In genomic region chr11:43942651-43943356, GRCh38 we compare ENCODE assay signal across 1 cellular context.
A peak's percentile ranks its signal among the peaks of the same experiment; 100 is the strongest.
TF ChIP-seq lines count a peak whose summit lies in the region.

No MANE protein-coding gene starts in this region.

TF ChIP-seq in K562, 482 proteins besides CTCF, POLR2A, EP300 and RAD21 (continued from another document):
- TF ChIP-seq, protein P1, sequence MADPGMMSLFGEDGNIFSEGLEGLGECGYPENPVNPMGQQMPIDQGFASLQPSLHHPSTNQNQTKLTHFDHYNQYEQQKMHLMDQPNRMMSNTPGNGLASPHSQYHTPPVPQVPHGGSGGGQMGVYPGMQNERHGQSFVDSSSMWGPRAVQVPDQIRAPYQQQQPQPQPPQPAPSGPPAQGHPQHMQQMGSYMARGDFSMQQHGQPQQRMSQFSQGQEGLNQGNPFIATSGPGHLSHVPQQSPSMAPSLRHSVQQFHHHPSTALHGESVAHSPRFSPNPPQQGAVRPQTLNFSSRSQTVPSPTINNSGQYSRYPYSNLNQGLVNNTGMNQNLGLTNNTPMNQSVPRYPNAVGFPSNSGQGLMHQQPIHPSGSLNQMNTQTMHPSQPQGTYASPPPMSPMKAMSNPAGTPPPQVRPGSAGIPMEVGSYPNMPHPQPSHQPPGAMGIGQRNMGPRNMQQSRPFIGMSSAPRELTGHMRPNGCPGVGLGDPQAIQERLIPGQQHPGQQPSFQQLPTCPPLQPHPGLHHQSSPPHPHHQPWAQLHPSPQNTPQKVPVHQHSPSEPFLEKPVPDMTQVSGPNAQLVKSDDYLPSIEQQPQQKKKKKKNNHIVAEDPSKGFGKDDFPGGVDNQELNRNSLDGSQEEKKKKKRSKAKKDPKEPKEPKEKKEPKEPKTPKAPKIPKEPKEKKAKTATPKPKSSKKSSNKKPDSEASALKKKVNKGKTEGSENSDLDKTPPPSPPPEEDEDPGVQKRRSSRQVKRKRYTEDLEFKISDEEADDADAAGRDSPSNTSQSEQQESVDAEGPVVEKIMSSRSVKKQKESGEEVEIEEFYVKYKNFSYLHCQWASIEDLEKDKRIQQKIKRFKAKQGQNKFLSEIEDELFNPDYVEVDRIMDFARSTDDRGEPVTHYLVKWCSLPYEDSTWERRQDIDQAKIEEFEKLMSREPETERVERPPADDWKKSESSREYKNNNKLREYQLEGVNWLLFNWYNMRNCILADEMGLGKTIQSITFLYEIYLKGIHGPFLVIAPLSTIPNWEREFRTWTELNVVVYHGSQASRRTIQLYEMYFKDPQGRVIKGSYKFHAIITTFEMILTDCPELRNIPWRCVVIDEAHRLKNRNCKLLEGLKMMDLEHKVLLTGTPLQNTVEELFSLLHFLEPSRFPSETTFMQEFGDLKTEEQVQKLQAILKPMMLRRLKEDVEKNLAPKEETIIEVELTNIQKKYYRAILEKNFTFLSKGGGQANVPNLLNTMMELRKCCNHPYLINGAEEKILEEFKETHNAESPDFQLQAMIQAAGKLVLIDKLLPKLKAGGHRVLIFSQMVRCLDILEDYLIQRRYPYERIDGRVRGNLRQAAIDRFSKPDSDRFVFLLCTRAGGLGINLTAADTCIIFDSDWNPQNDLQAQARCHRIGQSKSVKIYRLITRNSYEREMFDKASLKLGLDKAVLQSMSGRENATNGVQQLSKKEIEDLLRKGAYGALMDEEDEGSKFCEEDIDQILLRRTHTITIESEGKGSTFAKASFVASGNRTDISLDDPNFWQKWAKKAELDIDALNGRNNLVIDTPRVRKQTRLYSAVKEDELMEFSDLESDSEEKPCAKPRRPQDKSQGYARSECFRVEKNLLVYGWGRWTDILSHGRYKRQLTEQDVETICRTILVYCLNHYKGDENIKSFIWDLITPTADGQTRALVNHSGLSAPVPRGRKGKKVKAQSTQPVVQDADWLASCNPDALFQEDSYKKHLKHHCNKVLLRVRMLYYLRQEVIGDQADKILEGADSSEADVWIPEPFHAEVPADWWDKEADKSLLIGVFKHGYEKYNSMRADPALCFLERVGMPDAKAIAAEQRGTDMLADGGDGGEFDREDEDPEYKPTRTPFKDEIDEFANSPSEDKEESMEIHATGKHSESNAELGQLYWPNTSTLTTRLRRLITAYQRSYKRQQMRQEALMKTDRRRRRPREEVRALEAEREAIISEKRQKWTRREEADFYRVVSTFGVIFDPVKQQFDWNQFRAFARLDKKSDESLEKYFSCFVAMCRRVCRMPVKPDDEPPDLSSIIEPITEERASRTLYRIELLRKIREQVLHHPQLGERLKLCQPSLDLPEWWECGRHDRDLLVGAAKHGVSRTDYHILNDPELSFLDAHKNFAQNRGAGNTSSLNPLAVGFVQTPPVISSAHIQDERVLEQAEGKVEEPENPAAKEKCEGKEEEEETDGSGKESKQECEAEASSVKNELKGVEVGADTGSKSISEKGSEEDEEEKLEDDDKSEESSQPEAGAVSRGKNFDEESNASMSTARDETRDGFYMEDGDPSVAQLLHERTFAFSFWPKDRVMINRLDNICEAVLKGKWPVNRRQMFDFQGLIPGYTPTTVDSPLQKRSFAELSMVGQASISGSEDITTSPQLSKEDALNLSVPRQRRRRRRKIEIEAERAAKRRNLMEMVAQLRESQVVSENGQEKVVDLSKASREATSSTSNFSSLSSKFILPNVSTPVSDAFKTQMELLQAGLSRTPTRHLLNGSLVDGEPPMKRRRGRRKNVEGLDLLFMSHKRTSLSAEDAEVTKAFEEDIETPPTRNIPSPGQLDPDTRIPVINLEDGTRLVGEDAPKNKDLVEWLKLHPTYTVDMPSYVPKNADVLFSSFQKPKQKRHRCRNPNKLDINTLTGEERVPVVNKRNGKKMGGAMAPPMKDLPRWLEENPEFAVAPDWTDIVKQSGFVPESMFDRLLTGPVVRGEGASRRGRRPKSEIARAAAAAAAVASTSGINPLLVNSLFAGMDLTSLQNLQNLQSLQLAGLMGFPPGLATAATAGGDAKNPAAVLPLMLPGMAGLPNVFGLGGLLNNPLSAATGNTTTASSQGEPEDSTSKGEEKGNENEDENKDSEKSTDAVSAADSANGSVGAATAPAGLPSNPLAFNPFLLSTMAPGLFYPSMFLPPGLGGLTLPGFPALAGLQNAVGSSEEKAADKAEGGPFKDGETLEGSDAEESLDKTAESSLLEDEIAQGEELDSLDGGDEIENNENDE (IDR thresholded peaks at IDR 0.05; ENCODE audit: low read depth, low read length): no peak
- TF ChIP-seq HDAC6 (IDR thresholded peaks at IDR 0.05; ENCODE audit: low read depth, low read length) (0 out of 2 replicates have a peak, but pooled peaks have one; percentile 80), NCOA1 (IDR thresholded peaks at IDR 0.05; ENCODE audit: low read depth) (no peak), NCOA6 (IDR thresholded peaks at IDR 0.05) (peak; percentile 41; the same call in 1 of the 2 replicates), ATF1 (CRISPR knock-in tag; IDR thresholded peaks at IDR 0.05) (no peak), ATF1 (tag; IDR thresholded peaks at IDR 0.05) (no peak), PHF8 (IDR thresholded peaks at IDR 0.05; ENCODE audit: borderline replicate concordance, low read length) (peak; percentile 33; the same call in 1 of the 2 replicates), ZBTB7A (IDR thresholded peaks at IDR 0.05; ENCODE audit: borderline replicate concordance, control insufficient read depth, low read depth, low read length) (peak; percentile 54; the same call in 1 of the 2 replicates), NRF1 (conservative IDR thresholded peaks at IDR 0.05 in 1 of 2, IDR thresholded peaks at IDR 0.05 in 1 of 2) (peak in 1 of 2 experiments; percentile 35; a peak in 1 of 4 replicates), ZKSCAN3 (CRISPR knock-in tag; IDR thresholded peaks at IDR 0.05) (no peak), SP1 (CRISPR knock-in tag; IDR thresholded peaks at IDR 0.05) (0 out of 2 replicates have a peak, but pooled peaks have one; percentile 44), EGR1 (conservative IDR thresholded peaks at IDR 0.05) (0 out of 2 replicates have a peak, but pooled peaks have one; percentile 9)
- TF ChIP-seq, protein P2, sequence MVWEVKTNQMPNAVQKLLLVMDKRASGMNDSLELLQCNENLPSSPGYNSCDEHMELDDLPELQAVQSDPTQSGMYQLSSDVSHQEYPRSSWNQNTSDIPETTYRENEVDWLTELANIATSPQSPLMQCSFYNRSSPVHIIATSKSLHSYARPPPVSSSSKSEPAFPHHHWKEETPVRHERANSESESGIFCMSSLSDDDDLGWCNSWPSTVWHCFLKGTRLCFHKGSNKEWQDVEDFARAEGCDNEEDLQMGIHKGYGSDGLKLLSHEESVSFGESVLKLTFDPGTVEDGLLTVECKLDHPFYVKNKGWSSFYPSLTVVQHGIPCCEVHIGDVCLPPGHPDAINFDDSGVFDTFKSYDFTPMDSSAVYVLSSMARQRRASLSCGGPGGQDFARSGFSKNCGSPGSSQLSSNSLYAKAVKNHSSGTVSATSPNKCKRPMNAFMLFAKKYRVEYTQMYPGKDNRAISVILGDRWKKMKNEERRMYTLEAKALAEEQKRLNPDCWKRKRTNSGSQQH (CRISPR knock-in tag; IDR thresholded peaks at IDR 0.05): no peak
- TF ChIP-seq, protein P3, sequence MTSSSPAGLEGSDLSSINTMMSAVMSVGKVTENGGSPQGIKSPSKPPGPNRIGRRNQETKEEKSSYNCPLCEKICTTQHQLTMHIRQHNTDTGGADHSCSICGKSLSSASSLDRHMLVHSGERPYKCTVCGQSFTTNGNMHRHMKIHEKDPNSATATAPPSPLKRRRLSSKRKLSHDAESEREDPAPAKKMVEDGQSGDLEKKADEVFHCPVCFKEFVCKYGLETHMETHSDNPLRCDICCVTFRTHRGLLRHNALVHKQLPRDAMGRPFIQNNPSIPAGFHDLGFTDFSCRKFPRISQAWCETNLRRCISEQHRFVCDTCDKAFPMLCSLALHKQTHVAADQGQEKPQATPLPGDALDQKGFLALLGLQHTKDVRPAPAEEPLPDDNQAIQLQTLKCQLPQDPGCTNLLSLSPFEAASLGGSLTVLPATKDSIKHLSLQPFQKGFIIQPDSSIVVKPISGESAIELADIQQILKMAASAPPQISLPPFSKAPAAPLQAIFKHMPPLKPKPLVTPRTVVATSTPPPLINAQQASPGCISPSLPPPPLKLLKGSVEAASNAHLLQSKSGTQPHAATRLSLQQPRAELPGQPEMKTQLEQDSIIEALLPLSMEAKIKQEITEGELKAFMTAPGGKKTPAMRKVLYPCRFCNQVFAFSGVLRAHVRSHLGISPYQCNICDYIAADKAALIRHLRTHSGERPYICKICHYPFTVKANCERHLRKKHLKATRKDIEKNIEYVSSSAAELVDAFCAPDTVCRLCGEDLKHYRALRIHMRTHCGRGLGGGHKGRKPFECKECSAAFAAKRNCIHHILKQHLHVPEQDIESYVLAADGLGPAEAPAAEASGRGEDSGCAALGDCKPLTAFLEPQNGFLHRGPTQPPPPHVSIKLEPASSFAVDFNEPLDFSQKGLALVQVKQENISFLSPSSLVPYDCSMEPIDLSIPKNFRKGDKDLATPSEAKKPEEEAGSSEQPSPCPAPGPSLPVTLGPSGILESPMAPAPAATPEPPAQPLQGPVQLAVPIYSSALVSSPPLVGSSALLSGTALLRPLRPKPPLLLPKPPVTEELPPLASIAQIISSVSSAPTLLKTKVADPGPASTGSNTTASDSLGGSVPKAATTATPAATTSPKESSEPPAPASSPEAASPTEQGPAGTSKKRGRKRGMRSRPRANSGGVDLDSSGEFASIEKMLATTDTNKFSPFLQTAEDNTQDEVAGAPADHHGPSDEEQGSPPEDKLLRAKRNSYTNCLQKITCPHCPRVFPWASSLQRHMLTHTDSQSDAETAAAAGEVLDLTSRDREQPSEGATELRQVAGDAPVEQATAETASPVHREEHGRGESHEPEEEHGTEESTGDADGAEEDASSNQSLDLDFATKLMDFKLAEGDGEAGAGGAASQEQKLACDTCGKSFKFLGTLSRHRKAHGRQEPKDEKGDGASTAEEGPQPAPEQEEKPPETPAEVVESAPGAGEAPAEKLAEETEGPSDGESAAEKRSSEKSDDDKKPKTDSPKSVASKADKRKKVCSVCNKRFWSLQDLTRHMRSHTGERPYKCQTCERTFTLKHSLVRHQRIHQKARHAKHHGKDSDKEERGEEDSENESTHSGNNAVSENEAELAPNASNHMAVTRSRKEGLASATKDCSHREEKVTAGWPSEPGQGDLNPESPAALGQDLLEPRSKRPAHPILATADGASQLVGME (CRISPR knock-in tag; IDR thresholded peaks at IDR 0.05): no peak
TF ChIP-seq in K562: peak in this region for 24.
